In the genomic region with DNA sequence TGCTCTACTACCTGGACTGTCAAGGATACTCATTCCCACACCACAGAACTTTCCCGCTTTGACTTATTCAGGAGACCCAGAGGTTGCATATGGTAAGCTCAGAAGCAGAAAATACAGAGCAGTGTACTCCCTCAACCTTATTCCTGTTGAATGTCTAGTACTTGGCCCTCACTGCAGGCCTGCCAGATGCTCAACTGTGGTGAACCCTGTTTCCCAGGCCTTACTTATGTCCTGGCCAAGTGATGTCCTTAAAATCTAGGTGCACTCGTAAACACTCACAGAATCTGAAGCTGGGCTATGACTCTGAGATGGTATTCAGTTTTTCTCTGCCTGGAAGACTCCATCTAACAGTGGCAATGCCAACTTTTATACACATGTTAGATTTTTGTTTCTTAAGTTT, we compare ENCODE assay signal across 11 cellular contexts. TPM values are rescaled to one million over a fixed set of nuclear protein-coding genes. Genes with fewer than 3 reads are reported as not detected.
A peak's percentile ranks its signal among the peaks of the same experiment; 100 is the strongest.
DNase-seq lines count a peak whose midpoint lies in the region; ATAC-seq lines count a peak whose summit lies in the region.
"Had no signal": no experiment of that assay in that cellular context is flagged by ENCODE, and none has a peak within 500 bp of the region (broad histone marks: within the 10 kb centered on the region; RNA-seq: fewer than 3 reads in every experiment).

No MANE protein-coding gene starts in this region.

- peak overlapping the region; percentile 32 for H3K27ac ChIP-seq in KOPT-K1 (ENCODE audit: low read depth, low read length, poor library complexity, severe bottlenecking)
- no peak overlapping the region for H3K27ac ChIP-seq in trophoblast cell (ENCODE audit: low read depth, low read length)

- H3K4me3 Mint-ChIP-seq in activated naive CD4-positive, alpha-beta T cell treated with anti-CD3 and anti-CD28 coated beads for 36 hours, result no peak overlapping the region
- peak overlapping the region; percentile 27 to 49 for H3K4me3 Mint-ChIP-seq in effector memory CD8-positive, alpha-beta T cell

- WGBS in trophoblast cell (ENCODE audit: extremely low coverage, insufficient coverage, insufficient read length), result no CpG with 5 or more reads among the region's 2 CpGs

- H3K9me3 Mint-ChIP-seq in activated naive CD4-positive, alpha-beta T cell treated with anti-CD3 and anti-CD28 coated beads for 36 hours, result no peaks in the 10 kb centered on the region
- H3K9me3 Mint-ChIP-seq in effector memory CD8-positive, alpha-beta T cell, result no peaks in the 10 kb centered on the region

- no peak overlapping the region for H4K8ac ChIP-seq in trophoblast cell (ENCODE audit: low read depth, low read length)

- peak overlapping the region; percentile 76 for H3K4ac ChIP-seq in trophoblast cell (ENCODE audit: low read depth, low read length)

- H3K27me3 ChIP-seq in trophoblast cell (ENCODE audit: insufficient read depth, low read length), result no peaks in the 10 kb centered on the region
- H3K27me3 ChIP-seq: tibial artery had no signal

- CTCF ChIA-PET in activated naive CD4-positive, alpha-beta T cell treated with anti-CD3 and anti-CD28 coated beads for 36 hours (lab: Charles Lee), result interaction anchor here (1.2 to 3.6 kb wide), 7 partner anchors 10 to 85 kb away, joined by 3 to 18 read pairs (median 6); a partner anchor contains a TSS

- no peak overlapping the region for H3K4me2 ChIP-seq in trophoblast cell (ENCODE audit: low read length)

- peaks cover 69% of the 10 kb centered on the region for H3K4me1 Mint-ChIP-seq in activated naive CD4-positive, alpha-beta T cell treated with anti-CD3 and anti-CD28 coated beads for 36 hours (ENCODE audit: low read depth)
- peaks cover 47 to 48% of the 10 kb centered on the region in 2 donors for H3K4me1 Mint-ChIP-seq in effector memory CD8-positive, alpha-beta T cell (ENCODE audit: low read depth in 2 of 2)

- H4K12ac ChIP-seq in trophoblast cell (ENCODE audit: low read depth, low read length), result no peak overlapping the region

- intact Hi-C loops in activated naive CD4-positive, alpha-beta T cell treated with anti-CD3 and anti-CD28 coated beads for 36 hours (cut with micrococcal nuclease), result loop anchor here (1.0 kb wide), 1 partner anchor 7 kb away; no protein-coding TSS in a partner anchor

- H3K9ac ChIP-seq in trophoblast cell (ENCODE audit: low read length), result no peak overlapping the region

- no peak for ATAC-seq in effector memory CD8-positive, alpha-beta T cell (replicated peaks)
- no peak for ATAC-seq in HG02870 (IDR thresholded peaks at IDR 0.05; ENCODE audit: unreplicated experiment)

- no peaks in the 10 kb centered on the region for H3K4me1 ChIP-seq in trophoblast cell (ENCODE audit: control insufficient read depth in 1 of 2, insufficient read depth in 2 of 2, low read length in 2 of 2)

- no peak overlapping the region for H3K18ac ChIP-seq in trophoblast cell (ENCODE audit: low read length)

- H2BK120ac ChIP-seq in trophoblast cell (ENCODE audit: insufficient read depth, low read length, poor library complexity), result no peak overlapping the region

- H3K23ac ChIP-seq in trophoblast cell (ENCODE audit: low read length), result no peak overlapping the region

- peaks cover 1% of the 10 kb centered on the region for H3K79me2 ChIP-seq in trophoblast cell (ENCODE audit: control insufficient read depth, insufficient read depth, low read length, poor library complexity)

- no peak overlapping the region for H2AK5ac ChIP-seq in trophoblast cell (ENCODE audit: low read length)

- peaks cover 37% of the 10 kb centered on the region for H3K36me3 ChIP-seq in KOPT-K1 (ENCODE audit: insufficient read depth, low read length)
- peaks cover 2 to 4% of the 10 kb centered on the region in 2 experiments for H3K36me3 ChIP-seq in trophoblast cell (ENCODE audit: control insufficient read depth in 1 of 2, insufficient read depth in 2 of 2, low read length in 2 of 2)

- H4K91ac ChIP-seq in trophoblast cell (ENCODE audit: low read depth, low read length), result no peak overlapping the region

- no peak overlapping the region for H3K14ac ChIP-seq in trophoblast cell (ENCODE audit: low read length)

- H3K79me1 ChIP-seq in trophoblast cell (ENCODE audit: low read length), result no peaks in the 10 kb centered on the region

- no peak overlapping the region for H2BK5ac ChIP-seq in trophoblast cell (ENCODE audit: low read depth, low read length, poor library complexity)

- H3K4me3 ChIP-seq in trophoblast cell (ENCODE audit: low read depth, low read length), result no peak overlapping the region
- H3K4me3 ChIP-seq: coronary artery, tibial artery had no signal

- no peaks in the 10 kb centered on the region for H3K27me3 Mint-ChIP-seq in activated naive CD4-positive, alpha-beta T cell treated with anti-CD3 and anti-CD28 coated beads for 36 hours (ENCODE audit: low read depth)
- no peaks in the 10 kb centered on the region for H3K27me3 Mint-ChIP-seq in effector memory CD8-positive, alpha-beta T cell

- H2AFZ ChIP-seq in trophoblast cell (ENCODE audit: insufficient read depth, low read length, poor library complexity), result no peak overlapping the region

- H2BK12ac ChIP-seq in trophoblast cell (ENCODE audit: low read length), result no peak overlapping the region

- peaks cover 14% of the 10 kb centered on the region for H3K36me3 Mint-ChIP-seq in activated naive CD4-positive, alpha-beta T cell treated with anti-CD3 and anti-CD28 coated beads for 36 hours (ENCODE audit: low read depth)
- H3K36me3 Mint-ChIP-seq in effector memory CD8-positive, alpha-beta T cell (ENCODE audit: insufficient read depth), result peaks cover 21% of the 10 kb centered on the region

- no peaks in the 10 kb centered on the region for H3K9me3 ChIP-seq in KOPT-K1 (ENCODE audit: insufficient read depth, low read length, poor library complexity, severe bottlenecking)
- H3K9me3 ChIP-seq in trophoblast cell (ENCODE audit: insufficient read depth, low read depth, low read length), result no peaks in the 10 kb centered on the region
- H3K9me3 ChIP-seq: tibial artery had no signal

- DNase-seq in activated naive CD4-positive, alpha-beta T cell treated with anti-CD3 and anti-CD28 coated beads for 36 hours, result no peak
- DNase-seq in activated naive CD4-positive, alpha-beta T cell treated with anti-CD3 and anti-CD28 coated beads, Interleukin-2, amount 50 U/mL, for 16 hours, result no peak
- DNase-seq in effector memory CD8-positive, alpha-beta T cell, result no peak
- DNase-seq in trophoblast cell, result no peak
- no peak for DNase-seq in stimulated activated CD4-positive, alpha-beta T cell treated with anti-CD3 and anti-CD28 coated beads, Interleukin-4, amount 100 ng/mL, for 24 hours
- DNase-seq in KG1 (lab: John Stamatoyannopoulos, UW), result no peak
- DNase-seq: stimulated activated CD4-positive, alpha-beta T cell treated with anti-CD3 and anti-CD28 coated beads, Interleukin-15, amount 100 ng/mL, for 24 hours; tibial artery had no signal

- peak overlapping the region; percentile 24 for H3K27ac Mint-ChIP-seq in activated naive CD4-positive, alpha-beta T cell treated with anti-CD3 and anti-CD28 coated beads for 36 hours
- peak overlapping the region; percentile 52 to 87 for H3K27ac Mint-ChIP-seq in effector memory CD8-positive, alpha-beta T cell

RNA-seq across cellular contexts. Expression of a gene that starts 21.0 kb away (rescaled TPM):
- total RNA-seq in activated naive CD4-positive, alpha-beta T cell treated with anti-CD3 and anti-CD28 coated beads for 36 hours, result 100 to 1,000 TPM; 165 to 169 TPM
- polyA plus RNA-seq in trophoblast cell (2013), result 94.3 and 97.6 TPM in 2 replicates

RNA-seq across cellular contexts. Expression of a gene that starts 38.8 kb away (rescaled TPM):
- total RNA-seq in activated naive CD4-positive, alpha-beta T cell treated with anti-CD3 and anti-CD28 coated beads for 36 hours, result 10 to 100 TPM; 52.1 to 55.6 TPM
- polyA plus RNA-seq in trophoblast cell (2013), result 53.3 and 54.0 TPM in 2 replicates

RNA-seq across cellular contexts. Expression of a gene that starts 39.0 kb away (rescaled TPM):
- total RNA-seq in activated naive CD4-positive, alpha-beta T cell treated with anti-CD3 and anti-CD28 coated beads for 36 hours, result 10 to 100 TPM; 20.9 to 21.1 TPM
- polyA plus RNA-seq in trophoblast cell (2013), result 2.5 and 3.0 TPM in 2 replicates

RNA-seq across cellular contexts. Expression of a gene that starts 53.4 kb away (rescaled TPM):
- total RNA-seq in activated naive CD4-positive, alpha-beta T cell treated with anti-CD3 and anti-CD28 coated beads for 36 hours, result 10 to 100 TPM; 28.9 to 29.6 TPM
- polyA plus RNA-seq in trophoblast cell (2013), result 18.2 and 18.6 TPM in 2 replicates
